5 cellular contexts compared by ENCODE assay signal in genomic region chr14:32650030-32650429, GRCh38.
"Had no signal": no experiment of that assay in that cellular context is flagged by ENCODE, and none has a peak within 500 bp of the region (broad histone marks: within the 10 kb centered on the region; RNA-seq: fewer than 3 reads in every experiment).

No MANE protein-coding gene starts in this region.

- H2AFZ ChIP-seq: GM23338 had no signal

- DNase-seq: H9, HCEC 1CT, IMR-90 had no signal

- H3K9me3 Mint-ChIP-seq: GM23338, H9 had no signal

- H3K27ac Mint-ChIP-seq: GM23338, H9 had no signal

- H3K4me3 ChIP-seq: GM23338, K562 had no signal

- ATAC-seq: GM23338, K562 had no signal

- H3K4me3 Mint-ChIP-seq: GM23338, H9 had no signal

- H3K4me1 Mint-ChIP-seq: GM23338, H9 had no signal

- H3K4me2 ChIP-seq: GM23338 had no signal
